ENCODE assay signal across 9 cellular contexts in genomic region chr6:151494235-151494950, GRCh38. TPM values are rescaled to one million over a fixed set of nuclear protein-coding genes. Genes with fewer than 3 reads are reported as not detected.
A peak's percentile ranks its signal among the peaks of the same experiment; 100 is the strongest.
DNase-seq lines count a peak whose midpoint lies in the region; ATAC-seq and TF ChIP-seq lines count a peak whose summit lies in the region.
"Had no signal": no experiment of that assay in that cellular context is flagged by ENCODE, and none has a peak within 500 bp of the region (broad histone marks: within the 10 kb centered on the region; RNA-seq: fewer than 3 reads in every experiment).

No MANE protein-coding gene starts in this region.

- H3K56ac ChIP-seq in IMR-90 (ENCODE audit: extremely low read depth, insufficient read depth, low read length) = peak overlapping the region; percentile 78

- H2AK9ac ChIP-seq in IMR-90 (replicated peaks; ENCODE audit: low read depth, low read length, poor library complexity) = peak overlapping the region; percentile 60

- intact Hi-C loops in Calu3 (cut with micrococcal nuclease; ENCODE audit: unreplicated experiment) (no loop called here), IMR-90 (cut with micrococcal nuclease) (no loop called here)
- intact Hi-C loops in activated naive CD4-positive, alpha-beta T cell treated with anti-CD3 and anti-CD28 coated beads for 36 hours (cut with micrococcal nuclease) = no loop called here

- no peaks in the 10 kb centered on the region for H3K9me3 Mint-ChIP-seq in Calu3 (ENCODE audit: low read depth, unreplicated experiment)
- H3K9me3 Mint-ChIP-seq in activated naive CD4-positive, alpha-beta T cell treated with anti-CD3 and anti-CD28 coated beads for 36 hours = no peaks in the 10 kb centered on the region

- POLR2A ChIA-PET in IMR-90 (lab: Charles Lee; ENCODE audit: unreplicated experiment) = no interaction called here

- H4K8ac ChIP-seq in IMR-90 (ENCODE audit: low read depth in 2 of 2, low read length in 2 of 2) = peak overlapping the region; percentile 43 to 78; a peak in 3 of 4 replicates
- no peak overlapping the region for H4K8ac ChIP-seq in neuronal stem cell (ENCODE audit: low read depth, low read length)

- dilution Hi-C loops in IMR-90 (cut with HindIII; ENCODE audit: low sequenced_read_pairs, unreplicated experiment) = no loop called here

- H3K4me1 ChIP-seq in IMR-90 (ENCODE audit: control insufficient read depth, insufficient read depth, low read length) (peaks cover 6% of the 10 kb centered on the region), neuronal stem cell (ENCODE audit: control insufficient read depth in 2 of 2, insufficient read depth in 1 of 2, low read depth in 1 of 2, low read length in 2 of 2) (peaks cover 2 to 3% of the 10 kb centered on the region in 2 donors)

- WGBS in IMR-90 (ENCODE audit: extremely low coverage in 2 of 2, insufficient read length in 1 of 2), 2 experiments = 1% methylated on average over 18 of the region's 43 CpGs; no CpG with 5 or more reads in 1 of the 2 experiments
- WGBS in neuronal stem cell (ENCODE audit: extremely low coverage in 2 of 2, insufficient read length in 2 of 2, insufficient replicate concordance in 1 of 2), 2 donors = no CpG with 5 or more reads among the region's 43 CpGs

- 0 out of 4 replicates have a peak, but pooled peaks cover 0 to 4% of the 10 kb centered on the region in 2 experiments for H3K79me1 ChIP-seq in IMR-90 (ENCODE audit: low read depth in 1 of 2, low read length in 2 of 2)
- no peaks in the 10 kb centered on the region for H3K79me1 ChIP-seq in neuronal stem cell (ENCODE audit: low read depth, low read length)

- H2AFZ ChIP-seq in IMR-90 (replicated peaks; ENCODE audit: low read length, poor library complexity) = peak overlapping the region; percentile 91
- peak overlapping the region; percentile 91 for H2AFZ ChIP-seq in neuronal stem cell (ENCODE audit: low read length)

- H3K4me3 ChIP-seq in IMR-90 (ENCODE audit: insufficient read depth, low read depth, low read length) = peak overlapping the region; percentile 54
- peak overlapping the region; percentile 51 to 83 for H3K4me3 ChIP-seq in neuronal stem cell (ENCODE audit: low read length in 2 of 2)

- peak overlapping the region; percentile 86 for H3K18ac ChIP-seq in IMR-90 (ENCODE audit: low read depth, low read length)
- peak overlapping the region; percentile 74 for H3K18ac ChIP-seq in neuronal stem cell (ENCODE audit: low read length)

- H4K5ac ChIP-seq in IMR-90 (ENCODE audit: low read depth, low read length) = peak overlapping the region; percentile 43

- H2BK12ac ChIP-seq in neuronal stem cell (ENCODE audit: low read length) = no peak overlapping the region

- TF ChIP-seq CTCF in Calu3 (IDR thresholded peaks at IDR 0.05; ENCODE audit: unreplicated experiment) = no peak
- no peak for TF ChIP-seq CTCF in IMR-90 (conservative IDR thresholded peaks at IDR 0.05; ENCODE audit: low read depth, low read length)

- in situ Hi-C loops in IMR-90 (cut with MboI; ENCODE audit: low sequenced_read_pairs) = no loop called here

- peak overlapping the region; percentile 77 for H3K4me3 Mint-ChIP-seq in Calu3 (ENCODE audit: low read depth, unreplicated experiment)
- peak overlapping the region; percentile 70 for H3K4me3 Mint-ChIP-seq in activated naive CD4-positive, alpha-beta T cell treated with anti-CD3 and anti-CD28 coated beads for 36 hours

- H4K20me1 ChIP-seq in IMR-90 (ENCODE audit: insufficient read depth, low read length) = no peaks in the 10 kb centered on the region

- H2BK15ac ChIP-seq in IMR-90 (ENCODE audit: low read depth, low read length) = peak overlapping the region; percentile 33; the same call in 1 of the 3 replicates
- H2BK15ac ChIP-seq in neuronal stem cell (ENCODE audit: low read length) = no peak overlapping the region

- no peak for TF ChIP-seq RAD21 in IMR-90 (IDR thresholded peaks at IDR 0.05; ENCODE audit: low read length)

- peaks cover 12% of the 10 kb centered on the region for H3K36me3 Mint-ChIP-seq in Calu3 (ENCODE audit: insufficient read depth, unreplicated experiment)
- H3K36me3 Mint-ChIP-seq in activated naive CD4-positive, alpha-beta T cell treated with anti-CD3 and anti-CD28 coated beads for 36 hours (ENCODE audit: low read depth) = no peaks in the 10 kb centered on the region

- peak overlapping the region; percentile 95 for H3K4ac ChIP-seq in IMR-90 (ENCODE audit: low read depth, low read length)
- no peak overlapping the region for H3K4ac ChIP-seq in neuronal stem cell (ENCODE audit: low read length)

- H4K91ac ChIP-seq in IMR-90 (ENCODE audit: insufficient read depth, low read depth, low read length) (peak overlapping the region; percentile 54), neuronal stem cell (ENCODE audit: low read depth, low read length, poor library complexity) (no peak overlapping the region)

- no peaks in the 10 kb centered on the region; the same call in 1 of the 2 replicates for H3K9me1 ChIP-seq in IMR-90 (ENCODE audit: insufficient read depth, low read length)

- H3K27me3 Mint-ChIP-seq in Calu3 (ENCODE audit: unreplicated experiment) = no peaks in the 10 kb centered on the region
- peaks cover 37% of the 10 kb centered on the region for H3K27me3 Mint-ChIP-seq in activated naive CD4-positive, alpha-beta T cell treated with anti-CD3 and anti-CD28 coated beads for 36 hours (ENCODE audit: low read depth)

- H2AK5ac ChIP-seq in IMR-90 (ENCODE audit: low read depth, low read length) (0 out of 2 replicates have a peak overlapping the region, but pooled peaks have one; percentile 1), neuronal stem cell (ENCODE audit: low read depth, low read length) (no peak overlapping the region)

- peak overlapping the region; percentile 77 for H2BK20ac ChIP-seq in IMR-90 (ENCODE audit: low read depth, low read length)

- H3K14ac ChIP-seq in IMR-90 (replicated peaks; ENCODE audit: low read depth, low read length) = peak overlapping the region; percentile 23
- H3K14ac ChIP-seq in neuronal stem cell (ENCODE audit: low read length) = no peak overlapping the region

- DNase-seq in Calu3 (peak; percentile 10), IMR-90 (peak; percentile 41), glomerular visceral epithelial cell (ENCODE audit: extremely low spot score) (peak; percentile 16), neuronal stem cell (ENCODE audit: low spot score) (peak; percentile 17), medulla oblongata (ENCODE audit: extremely low spot score) (no peak)
- peak; percentile 44 for DNase-seq in activated naive CD4-positive, alpha-beta T cell treated with anti-CD3 and anti-CD28 coated beads for 36 hours

- H3K27ac Mint-ChIP-seq in Calu3 (ENCODE audit: unreplicated experiment) = no peak overlapping the region
- no peak overlapping the region for H3K27ac Mint-ChIP-seq in activated naive CD4-positive, alpha-beta T cell treated with anti-CD3 and anti-CD28 coated beads for 36 hours

- no TSS peak for BruUV-seq in Calu3 (replicated peaks; lab: Mats Ljungman, UMichigan)
- BruUV-seq in IMR-90 (replicated peaks; lab: Mats Ljungman, UMichigan) = no TSS peak

- H2BK120ac ChIP-seq in IMR-90 (ENCODE audit: low read depth, low read length) (peak overlapping the region; percentile 87), neuronal stem cell (ENCODE audit: low read depth, low read length) (no peak overlapping the region)

- H3K27ac ChIP-seq in IMR-90 (ENCODE audit: insufficient read depth, low read length) (peak overlapping the region; percentile 80), neuronal stem cell (replicated peaks; ENCODE audit: low read length) (no peak overlapping the region)

- H3K4me2 ChIP-seq in IMR-90 (ENCODE audit: low read depth, low read length) = peak overlapping the region; percentile 89
- peak overlapping the region; percentile 94 for H3K4me2 ChIP-seq in neuronal stem cell (ENCODE audit: insufficient read depth, low read length, poor library complexity, severe bottlenecking)

- no peaks in the 10 kb centered on the region for H3K9me3 ChIP-seq in IMR-90 (ENCODE audit: control insufficient read depth, insufficient read depth, low read length)
- H3K9me3 ChIP-seq in neuronal stem cell (replicated peaks in 1 of 2; ENCODE audit: control insufficient read depth in 2 of 2, insufficient read depth in 1 of 2, low read depth in 1 of 2, low read length in 2 of 2) = no peaks in the 10 kb centered on the region

- no peak for TF ChIP-seq POLR2A in IMR-90 (IDR thresholded peaks at IDR 0.05; ENCODE audit: low read depth, low read length)

- peaks cover 12% of the 10 kb centered on the region for H3K4me1 Mint-ChIP-seq in Calu3 (ENCODE audit: low read depth, unreplicated experiment)
- peaks cover 17% of the 10 kb centered on the region for H3K4me1 Mint-ChIP-seq in activated naive CD4-positive, alpha-beta T cell treated with anti-CD3 and anti-CD28 coated beads for 36 hours (ENCODE audit: low read depth)

- H3K9ac ChIP-seq in IMR-90 (ENCODE audit: low read depth, low read length) (peak overlapping the region; percentile 64), neuronal stem cell (ENCODE audit: low read depth, low read length, poor library complexity) (peak overlapping the region; percentile 86)

- H3K23ac ChIP-seq in IMR-90 (ENCODE audit: low read depth, low read length) = peak overlapping the region; percentile 79
- peak overlapping the region; percentile 12 for H3K23ac ChIP-seq in neuronal stem cell (ENCODE audit: low read depth, low read length, poor library complexity)

- CTCF ChIA-PET in Calu3 (lab: Charles Lee) = no interaction called here
- CTCF ChIA-PET in IMR-90 (lab: Yijun Ruan, JAX) = interaction anchor here (0.6 kb wide), 1 partner anchor 272 kb away, joined by 3 read pairs; no protein-coding TSS in a partner anchor
- CTCF ChIA-PET in activated naive CD4-positive, alpha-beta T cell treated with anti-CD3 and anti-CD28 coated beads for 36 hours (lab: Charles Lee) = no interaction called here

- ATAC-seq in IMR-90 (ENCODE audit: low read depth) = peak; percentile 51
- ATAC-seq in HG03045 (IDR thresholded peaks at IDR 0.05; ENCODE audit: unreplicated experiment) = no peak
- no peak for ATAC-seq in GM18520 (IDR thresholded peaks at IDR 0.05; ENCODE audit: unreplicated experiment)

- H3K36me3 ChIP-seq in IMR-90 (ENCODE audit: control insufficient read depth, insufficient read depth, low read length) (no peaks in the 10 kb centered on the region), neuronal stem cell (replicated peaks in 1 of 2; ENCODE audit: control insufficient read depth in 2 of 2, insufficient read depth in 2 of 2, low read length in 2 of 2) (no peaks in the 10 kb centered on the region)

- H2BK5ac ChIP-seq in IMR-90 (ENCODE audit: low read depth, low read length, poor library complexity, severe bottlenecking) (peak overlapping the region; percentile 19), neuronal stem cell (ENCODE audit: low read length) (no peak overlapping the region)

- H3K27me3 ChIP-seq in IMR-90 (ENCODE audit: control insufficient read depth, insufficient read depth, low read length) (no peaks in the 10 kb centered on the region), neuronal stem cell (ENCODE audit: control insufficient read depth in 3 of 3, insufficient read depth in 3 of 3, low read depth in 1 of 3, low read length in 3 of 3) (peaks cover 0 to 34% (median 22%) of the 10 kb centered on the region in 3 experiments)

RNA-seq across cellular contexts. Expression of gene CCDC170, which starts 0.6 kb away (rescaled TPM):
- total RNA-seq in Calu3 (2022) (0.26 TPM in 1 of 2 replicates, not detected in the other), IMR-90 (2012; rRNA removed) (0.28 and 0.54 TPM in 2 replicates)
- 0.12 and 0.14 TPM in 2 replicates for polyA plus RNA-seq in IMR-90 (2012; rRNA removed)
- 0.03 and 0.47 TPM in 2 replicates for polyA plus RNA-seq in IMR-90 (2012; cell fraction: cytosol; rRNA removed)
- polyA plus RNA-seq in IMR-90 (2012; cell fraction: nucleus; rRNA removed; ENCODE audit: low replicate concordance) = 0.01 and 0.21 TPM in 2 replicates
- total RNA-seq in activated naive CD4-positive, alpha-beta T cell treated with anti-CD3 and anti-CD28 coated beads for 36 hours = not detected
- 0.28 TPM for polyA plus RNA-seq in neuronal stem cell (2013, experiment 1 of 2)
- 0.32 TPM for polyA plus RNA-seq in neuronal stem cell (2013, experiment 2 of 2)
- total RNA-seq: NCI-H460 had no signal

RNA-seq across cellular contexts. Expression of gene RMND1, which starts 42.5 kb away (rescaled TPM):
- total RNA-seq in Calu3 (2022) = 13.2 and 15.5 TPM in 2 replicates
- total RNA-seq in IMR-90 (2012; rRNA removed) = 24.6 and 32.8 TPM in 2 replicates
- polyA plus RNA-seq in IMR-90 (2012; rRNA removed) = 10.6 and 13.1 TPM in 2 replicates
- polyA plus RNA-seq in IMR-90 (2012; cell fraction: cytosol; rRNA removed) = 2.7 and 4.7 TPM in 2 replicates
- polyA plus RNA-seq in IMR-90 (2012; cell fraction: nucleus; rRNA removed; ENCODE audit: low replicate concordance) = 1.6 and 11.1 TPM in 2 replicates
- total RNA-seq in activated naive CD4-positive, alpha-beta T cell treated with anti-CD3 and anti-CD28 coated beads for 36 hours = 10 to 100 TPM; 16.7 to 18.4 TPM
- polyA plus RNA-seq in neuronal stem cell (2013, experiment 1 of 2) = 14.3 TPM
- polyA plus RNA-seq in neuronal stem cell (2013, experiment 2 of 2) = 14.5 TPM
